In genomic region chr14:74963705-74964271, GRCh38 we compare ENCODE assay signal across 1 cellular context.
TF ChIP-seq lines count a peak whose summit lies in the region.

No MANE protein-coding gene starts in this region.

TF ChIP-seq in endothelial cell of umbilical vein, 7 proteins besides CTCF, POLR2A, EP300 and RAD21:
- no peak for TF ChIP-seq MYC (IDR thresholded peaks at IDR 0.05; ENCODE audit: low read depth, low read length)
- no peak for TF ChIP-seq JUN (IDR thresholded peaks at IDR 0.05; ENCODE audit: borderline replicate concordance, insufficient read depth, insufficient read length, low read depth)
- no peak for TF ChIP-seq MAX (IDR thresholded peaks at IDR 0.05; ENCODE audit: insufficient read depth, insufficient read length)
- TF ChIP-seq FOS (IDR thresholded peaks at IDR 0.05; ENCODE audit: borderline replicate concordance, insufficient read depth, low read length): no peak
- TF ChIP-seq GATA2 (IDR thresholded peaks at IDR 0.05; ENCODE audit: insufficient read depth, insufficient read length, low read depth, low read length): no peak
- no peak for TF ChIP-seq POLR2AphosphoS5 (IDR thresholded peaks at IDR 0.05; ENCODE audit: insufficient read depth, low read depth, low read length)
- no peak for TF ChIP-seq EZH2 (IDR thresholded peaks at IDR 0.05; ENCODE audit: borderline replicate concordance, low read depth, low read length, severe bottlenecking)
